In the genomic region with DNA sequence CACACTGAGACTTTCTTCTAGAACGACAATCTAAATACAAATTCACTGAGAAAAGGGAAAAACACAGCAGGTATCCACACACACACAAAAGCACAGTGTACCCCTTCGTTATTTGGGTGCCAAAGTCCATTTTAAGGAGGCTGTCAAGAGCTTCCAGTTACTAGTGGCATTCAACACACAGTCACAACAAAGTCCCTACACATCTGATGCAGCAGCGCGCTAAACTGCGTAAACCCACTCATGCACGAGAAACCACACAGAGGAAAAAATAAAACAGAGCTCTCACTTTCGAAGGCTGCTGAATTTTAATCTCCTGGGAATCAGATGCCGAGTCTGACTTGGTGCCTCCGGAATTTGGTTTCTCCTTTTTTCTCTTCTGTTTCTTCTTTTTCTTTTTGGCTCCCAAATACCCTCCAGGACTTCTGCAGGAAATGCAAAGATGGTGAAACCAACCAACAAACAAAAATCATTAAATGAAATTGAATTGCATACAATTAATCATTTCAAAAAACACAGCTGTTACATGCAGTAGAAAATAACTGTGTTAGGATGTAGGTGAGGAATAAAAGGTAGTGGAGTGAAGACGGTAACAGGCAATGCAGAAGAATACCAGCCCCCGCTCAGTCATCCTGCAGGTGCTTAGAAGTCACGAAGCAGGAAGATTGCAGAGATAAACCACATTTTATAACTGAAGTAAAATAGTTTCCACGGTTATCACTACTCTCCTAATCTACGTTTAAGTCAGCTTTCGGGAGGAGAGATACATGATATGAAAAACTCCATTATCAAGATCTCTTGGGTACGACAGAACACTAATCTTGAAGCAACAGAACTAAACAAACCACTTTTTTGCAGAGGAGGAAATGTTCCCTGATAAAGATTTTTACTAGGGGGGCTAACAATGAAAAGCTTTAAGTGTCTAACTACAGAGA, we compare ENCODE assay signal across 8 cellular contexts. TPM values are rescaled to one million over a fixed set of nuclear protein-coding genes. Genes with fewer than 3 reads are reported as not detected.
DNase-seq lines count a peak whose midpoint lies in the region; ATAC-seq and TF ChIP-seq lines count a peak whose summit lies in the region.

No MANE protein-coding gene starts in this region.

- DNase-seq in SK-MEL-5 (ENCODE audit: low read depth, low spot score), result peak; percentile 30
- DNase-seq in middle frontal gyrus (ENCODE audit: extremely low spot score, low spot score), result peak; percentile 27
- no peak for DNase-seq in iPS-NIHi11 (ENCODE audit: low spot score)
- no peak for DNase-seq in kidney tubule cell (ENCODE audit: low spot score)
- no peak for DNase-seq in NCI-H2196 (lab: John Stamatoyannopoulos, UW; ENCODE audit: unreplicated experiment)
- DNase-seq in ascending aorta (ENCODE audit: low spot score in 2 of 2), result no peak

- intact Hi-C loops in ascending aorta (cut with DNase I), result no loop called here

- no peak overlapping the region for H3K27ac ChIP-seq in ascending aorta

- H3K9me3 ChIP-seq in ascending aorta, result no peaks in the 10 kb centered on the region

- H3K36me3 ChIP-seq in ascending aorta, result peaks cover 5 to 10% of the 10 kb centered on the region in 2 donors

- ATAC-seq in GM18867 (IDR thresholded peaks at IDR 0.05; ENCODE audit: unreplicated experiment) (peak; percentile 89), HG02763 (IDR thresholded peaks at IDR 0.05; ENCODE audit: unreplicated experiment) (peak; percentile 84)

- H3K4me1 ChIP-seq in ascending aorta, result peaks cover 0 to 14% of the 10 kb centered on the region in 2 donors

- H3K27me3 ChIP-seq in ascending aorta, result no peaks in the 10 kb centered on the region

- TF ChIP-seq CTCF in ascending aorta (IDR thresholded peaks at IDR 0.05), result no peak

- H3K4me3 ChIP-seq in ascending aorta, result no peak overlapping the region

- in situ Hi-C loops in SK-MEL-5 (cut with HindIII; ENCODE audit: low pct_unique_long_range_greater_than_20kb, low sequenced_read_pairs), result no loop called here

RNA-seq across cellular contexts. Expression of gene NMT2, which starts 27.1 kb away (rescaled TPM):
- total RNA-seq in SK-MEL-5 (2014; rRNA removed; shearing (Covaris generic)), result 3.3 and 4.5 TPM in 2 replicates
- polyA plus RNA-seq in SK-MEL-5 (2015; cell fraction: cytosol; rRNA removed), result 4.4 and 9.6 TPM in 2 replicates
- polyA plus RNA-seq in SK-MEL-5 (2015; cell fraction: nucleus; rRNA removed), result 2.3 and 7.1 TPM in 2 replicates
- 11.9 TPM for total RNA-seq in ascending aorta

RNA-seq across cellular contexts. Expression of gene RPP38, which starts 44.2 kb away (rescaled TPM):
- total RNA-seq in SK-MEL-5 (2014; rRNA removed; shearing (Covaris generic)), result 14.6 and 15.1 TPM in 2 replicates
- 16.8 and 21.2 TPM in 2 replicates for polyA plus RNA-seq in SK-MEL-5 (2015; cell fraction: cytosol; rRNA removed)
- polyA plus RNA-seq in SK-MEL-5 (2015; cell fraction: nucleus; rRNA removed), result 10.8 and 12.2 TPM in 2 replicates
- total RNA-seq in ascending aorta, result not detected

RNA-seq across cellular contexts. Expression of gene ACBD7, which starts 52.8 kb away (rescaled TPM):
- total RNA-seq in SK-MEL-5 (2014; rRNA removed; shearing (Covaris generic)), result 0.21 and 0.69 TPM in 2 replicates
- polyA plus RNA-seq in SK-MEL-5 (2015; cell fraction: cytosol; rRNA removed), result 0.65 and 1.1 TPM in 2 replicates
- 0.43 TPM in 1 of 2 replicates, not detected in the other for polyA plus RNA-seq in SK-MEL-5 (2015; cell fraction: nucleus; rRNA removed)
- total RNA-seq in ascending aorta, result not detected

Comparison
In these comparisons a context has a peak if more than half of its experiments do, and no peak if none do; other contexts are left out.
1. DNase-seq: peak in SK-MEL-5 (single experiment) and middle frontal gyrus (single experiment); none in iPS-NIHi11 (single experiment), kidney tubule cell (single experiment), NCI-H2196 (single experiment) and ascending aorta (0 of 2).
2. RNA of gene RPP38, which starts 44.2 kb away (total RNA-seq): 14.6 to 15.1 TPM in SK-MEL-5; not detected in ascending aorta (single experiment); every median in the first group is over 10 times any median in the second.